In genomic region chr2:7992612-7993596, GRCh38 we compare ENCODE assay signal across 22 cellular contexts.
DNase-seq lines count a peak whose midpoint lies in the region; ATAC-seq and TF ChIP-seq lines count a peak whose summit lies in the region.
"Had no signal": no experiment of that assay in that cellular context is flagged by ENCODE, and none has a peak within 500 bp of the region (broad histone marks: within the 10 kb centered on the region; RNA-seq: fewer than 3 reads in every experiment).

No MANE protein-coding gene starts in this region.

- ATAC-seq in GM21360 (IDR thresholded peaks at IDR 0.05; ENCODE audit: unreplicated experiment) (no peak), GM21717 (IDR thresholded peaks at IDR 0.05; ENCODE audit: unreplicated experiment) (no peak)
- ATAC-seq: body of pancreas, heart left ventricle had no signal

- no peak for TF ChIP-seq CTCF in epithelial cell of esophagus (IDR thresholded peaks at IDR 0.05; ENCODE audit: insufficient read depth, low read depth, low read length, missing control alignments)

- H3K4me3 ChIP-seq in epithelial cell of esophagus (ENCODE audit: low read length): no peak overlapping the region
- H3K4me3 ChIP-seq: body of pancreas, heart left ventricle, lung, ovary had no signal

- peak; percentile 15 for DNase-seq in AG08395 (ENCODE audit: low spot score)
- peak; percentile 11 for DNase-seq in DMS153 treated with DMSO at 0.1 percent for 48 hours (lab: John Stamatoyannopoulos, UW; ENCODE audit: unreplicated experiment)
- peak; percentile 16 for DNase-seq in NCI-H2029 treated with DMSO at 0.1 percent for 48 hours (lab: John Stamatoyannopoulos, UW)
- DNase-seq in epithelial cell of esophagus (ENCODE audit: low read depth): peak; percentile 27
- no peak for DNase-seq in cerebellum (ENCODE audit: low spot score)
- DNase-seq in GM19240 (ENCODE audit: insufficient read length, low spot score): no peak
- DNase-seq: activated CD4-positive, alpha-beta T cell treated with anti-CD3 and anti-CD28 coated beads, Interleukin-2, amount 50 U/mL, for 4 hours; activated T-cell treated with anti-CD3 and anti-CD28 coated beads, Interleukin-2, amount 50 U/mL, for 48 hours; body of pancreas; dermis blood vessel endothelial cell; H7; heart left ventricle; immature natural killer cell; naive B cell; NCI-H187 treated with DMSO at 0.1 percent for 48 hours; NK-92 treated with Interleukin-12 subunit alpha and Interleukin-12 subunit beta, amount 100 ng/mL, for 24 hours; ovary; RPMI8226; stimulated activated CD4-positive, alpha-beta T cell treated with anti-CD3 and anti-CD28 coated beads, Interleukin-4, amount 100 ng/mL, for 1 hour had no signal

Comparison
In these comparisons a context has a peak if more than half of its experiments do, and no peak if none do; other contexts are left out.
1. DNase-seq: peak in AG08395 (single experiment), DMS153 treated with DMSO at 0.1 percent for 48 hours (single experiment), NCI-H2029 treated with DMSO at 0.1 percent for 48 hours (single experiment) and epithelial cell of esophagus (single experiment); none in cerebellum (single experiment) and GM19240 (single experiment).